Comparison of ENCODE assay signal across 13 cellular contexts in genomic region chr6:27679308-27679967, GRCh38.
DNase-seq lines count a peak whose midpoint lies in the region; ATAC-seq and TF ChIP-seq lines count a peak whose summit lies in the region.
"Had no signal": no experiment of that assay in that cellular context is flagged by ENCODE, and none has a peak within 500 bp of the region (broad histone marks: within the 10 kb centered on the region; RNA-seq: fewer than 3 reads in every experiment).

No MANE protein-coding gene starts in this region.

- peaks cover 10% of the 10 kb centered on the region for H3K27me3 ChIP-seq in ascending aorta
- H3K27me3 ChIP-seq: SJCRH30 had no signal

- H3K4me1 ChIP-seq in ascending aorta, result no peaks in the 10 kb centered on the region
- H3K4me1 ChIP-seq: left lung, SJCRH30, vagina had no signal

- no peaks in the 10 kb centered on the region for H3K9me3 Mint-ChIP-seq in endothelial cell (ENCODE audit: unreplicated experiment)
- H3K9me3 Mint-ChIP-seq in natural killer cell treated with Interleukin-12 subunit alpha and Interleukin-12 subunit beta and Interleukin-15 and Interleukin-18, amount 100 ng/mL, for 72 hours, result peaks cover 7% of the 10 kb centered on the region

- peak overlapping the region; percentile 86 for H3K4me3 Mint-ChIP-seq in endothelial cell (ENCODE audit: unreplicated experiment)
- peak overlapping the region; percentile 32 for H3K4me3 Mint-ChIP-seq in natural killer cell treated with Interleukin-12 subunit alpha and Interleukin-12 subunit beta and Interleukin-15 and Interleukin-18, amount 100 ng/mL, for 72 hours

- H3K4me3 ChIP-seq in GM08714 (ENCODE audit: low read length) (peak overlapping the region; percentile 79; the same call in 1 of the 2 replicates), ascending aorta (peak overlapping the region in 1 of 2 donors; percentile 2)
- H3K4me3 ChIP-seq: left lung, SJCRH30, vagina had no signal

- H3K4me1 Mint-ChIP-seq in endothelial cell (ENCODE audit: unreplicated experiment), result peaks cover 14% of the 10 kb centered on the region
- H3K4me1 Mint-ChIP-seq in natural killer cell treated with Interleukin-12 subunit alpha and Interleukin-12 subunit beta and Interleukin-15 and Interleukin-18, amount 100 ng/mL, for 72 hours (ENCODE audit: low read depth in 2 of 2), result peaks cover 10 to 14% of the 10 kb centered on the region in 2 donors

- intact Hi-C loops in ascending aorta (cut with DNase I), result no loop called here

- TF ChIP-seq CTCF in endothelial cell (IDR thresholded peaks at IDR 0.05; ENCODE audit: unreplicated experiment) (no peak), ascending aorta (IDR thresholded peaks at IDR 0.05) (no peak)

- no peak overlapping the region for H3K27ac Mint-ChIP-seq in endothelial cell (ENCODE audit: unreplicated experiment)
- peak overlapping the region in 1 of 2 donors; percentile 71 for H3K27ac Mint-ChIP-seq in natural killer cell treated with Interleukin-12 subunit alpha and Interleukin-12 subunit beta and Interleukin-15 and Interleukin-18, amount 100 ng/mL, for 72 hours

- no peaks in the 10 kb centered on the region for H3K9me3 ChIP-seq in ascending aorta
- H3K9me3 ChIP-seq: left lung, SJCRH30, vagina had no signal

- H3K36me3 Mint-ChIP-seq in endothelial cell (ENCODE audit: low read depth, unreplicated experiment), result no peaks in the 10 kb centered on the region
- peaks cover 11% of the 10 kb centered on the region for H3K36me3 Mint-ChIP-seq in natural killer cell treated with Interleukin-12 subunit alpha and Interleukin-12 subunit beta and Interleukin-15 and Interleukin-18, amount 100 ng/mL, for 72 hours

- no peak for ATAC-seq in natural killer cell treated with Interleukin-12 subunit alpha and Interleukin-12 subunit beta and Interleukin-15 and Interleukin-18, amount 100 ng/mL, for 72 hours
- no peak for ATAC-seq in HG03565 (IDR thresholded peaks at IDR 0.05; ENCODE audit: unreplicated experiment)
- ATAC-seq: left lung had no signal

- DNase-seq in OCI-M1 (lab: John Stamatoyannopoulos, UW), result peak; percentile 71
- no peak for DNase-seq in endothelial cell (ENCODE audit: low spot score)
- no peak for DNase-seq in natural killer cell treated with Interleukin-12 subunit alpha and Interleukin-12 subunit beta and Interleukin-15 and Interleukin-18, amount 100 ng/mL, for 72 hours (ENCODE audit: low spot score)
- DNase-seq in ascending aorta (ENCODE audit: low spot score in 2 of 2), result no peak
- DNase-seq in activated CD4-positive, alpha-beta T cell treated with anti-CD3 and anti-CD28 coated beads, Interleukin-2, amount 50 U/mL, for 1 hour, result no peak
- DNase-seq: activated CD8-positive, alpha-beta memory T cell treated with anti-CD3 and anti-CD28 coated beads, Interleukin-2, amount 50 U/mL, for 48 hours; effector memory CD4-positive, alpha-beta T cell; left lung; NCI-H2227 treated with DMSO at 0.1 percent for 48 hours; SJCRH30 had no signal

- H3K27me3 Mint-ChIP-seq in endothelial cell (ENCODE audit: unreplicated experiment), result peaks cover 13% of the 10 kb centered on the region
- peaks cover 46 to 65% of the 10 kb centered on the region in 2 donors for H3K27me3 Mint-ChIP-seq in natural killer cell treated with Interleukin-12 subunit alpha and Interleukin-12 subunit beta and Interleukin-15 and Interleukin-18, amount 100 ng/mL, for 72 hours

- H3K36me3 ChIP-seq in ascending aorta, result no peaks in the 10 kb centered on the region
- H3K36me3 ChIP-seq: left lung, SJCRH30, vagina had no signal

- no peak overlapping the region for H3K27ac ChIP-seq in ascending aorta
- H3K27ac ChIP-seq: left lung, SJCRH30, vagina had no signal
